ENCODE assay signal across 9 cellular contexts in genomic region chrX:1451251-1451675, GRCh38. TPM values are rescaled to one million over a fixed set of nuclear protein-coding genes. Genes with fewer than 3 reads are reported as not detected.
DNase-seq lines count a peak whose midpoint lies in the region; ATAC-seq and TF ChIP-seq lines count a peak whose summit lies in the region.
"Had no signal": no experiment of that assay in that cellular context is flagged by ENCODE, and none has a peak within 500 bp of the region (broad histone marks: within the 10 kb centered on the region; RNA-seq: fewer than 3 reads in every experiment).

No MANE protein-coding gene starts in this region.

- H2AFZ ChIP-seq in hepatocyte: no peak overlapping the region

- peak overlapping the region; percentile 73 to 89 for H3K4me3 Mint-ChIP-seq in stimulated activated naive B cell treated with anti-CD40 and anti-IgM and Interleukin-4, amounts not matched to agents 10 μg/mL and 1 μg/mL and 100 μg/mL, for 72 hours

- peak overlapping the region; percentile 83 for H3K27ac Mint-ChIP-seq in stimulated activated naive B cell treated with anti-CD40 and anti-IgM and Interleukin-4, amounts not matched to agents 10 μg/mL and 1 μg/mL and 100 μg/mL, for 72 hours

- TF ChIP-seq CTCF in WI38 (IDR thresholded peaks at IDR 0.05; ENCODE audit: low read depth, low read length) (no peak), hepatocyte (IDR thresholded peaks at IDR 0.05; ENCODE audit: poor library complexity) (no peak)

- H3K4me3 ChIP-seq in WI38 (ENCODE audit: low read depth, low read length) (peak overlapping the region; percentile 86), hepatocyte (no peak overlapping the region)

- peaks cover 40% of the 10 kb centered on the region for H3K79me2 ChIP-seq in hepatocyte

- no peaks in the 10 kb centered on the region for H3K4me1 ChIP-seq in hepatocyte (ENCODE audit: insufficient read depth)

- no peaks in the 10 kb centered on the region for H4K20me1 ChIP-seq in hepatocyte (ENCODE audit: insufficient read depth, poor library complexity, severe bottlenecking)

- no peak for ATAC-seq in stimulated activated naive B cell treated with anti-CD40 and anti-IgM and Interleukin-4, amounts not matched to agents 10 μg/mL and 1 μg/mL and 100 μg/mL, for 72 hours (replicated peaks)
- ATAC-seq in GM19328 (IDR thresholded peaks at IDR 0.05; ENCODE audit: unreplicated experiment) (no peak), HG03442 (IDR thresholded peaks at IDR 0.05; ENCODE audit: unreplicated experiment) (no peak)

- H3K36me3 Mint-ChIP-seq in stimulated activated naive B cell treated with anti-CD40 and anti-IgM and Interleukin-4, amounts not matched to agents 10 μg/mL and 1 μg/mL and 100 μg/mL, for 72 hours: peaks cover 36 to 38% of the 10 kb centered on the region in 2 donors

- peaks cover 21 to 32% of the 10 kb centered on the region in 2 donors for H3K9me3 Mint-ChIP-seq in stimulated activated naive B cell treated with anti-CD40 and anti-IgM and Interleukin-4, amounts not matched to agents 10 μg/mL and 1 μg/mL and 100 μg/mL, for 72 hours

- no peak overlapping the region for H3K27ac ChIP-seq in hepatocyte

- H3K4me1 Mint-ChIP-seq in stimulated activated naive B cell treated with anti-CD40 and anti-IgM and Interleukin-4, amounts not matched to agents 10 μg/mL and 1 μg/mL and 100 μg/mL, for 72 hours: peaks cover 49 to 75% of the 10 kb centered on the region in 2 donors

- H3K36me3 ChIP-seq in hepatocyte (replicated peaks; ENCODE audit: insufficient read depth, low read depth): no peaks in the 10 kb centered on the region

- peak overlapping the region; percentile 96 for H3K4me2 ChIP-seq in hepatocyte

- DNase-seq in activated effector memory CD4-positive, alpha-beta T cell treated with anti-CD3 and anti-CD28 coated beads, Interleukin-2, amount 50 U/mL, for 16 hours: peak; percentile 53
- DNase-seq in activated effector memory CD4-positive, alpha-beta T cell treated with Interleukin-2 at 50 U/mL for 16 hours: no peak
- DNase-seq in hepatocyte (ENCODE audit: low spot score) (no peak), globus pallidus (ENCODE audit: low spot score) (no peak)
- DNase-seq in stimulated activated naive B cell treated with anti-CD40 and anti-IgM and Interleukin-4, amounts not matched to agents 10 μg/mL and 1 μg/mL and 100 μg/mL, for 72 hours: no peak
- DNase-seq: cerebellar nuclear complex had no signal

- no peaks in the 10 kb centered on the region for H3K9me3 ChIP-seq in hepatocyte (ENCODE audit: low read depth)

- H3K27me3 Mint-ChIP-seq in stimulated activated naive B cell treated with anti-CD40 and anti-IgM and Interleukin-4, amounts not matched to agents 10 μg/mL and 1 μg/mL and 100 μg/mL, for 72 hours: no peaks in the 10 kb centered on the region

- 94% methylated on average over 2 of the region's 6 CpGs for WGBS in hepatocyte (ENCODE audit: low lambda C conversion rate, missing lambda C conversion rate)

- no peaks in the 10 kb centered on the region for H3K27me3 ChIP-seq in hepatocyte

- H3K9me2 ChIP-seq in hepatocyte (replicated peaks; ENCODE audit: insufficient read depth): no peaks in the 10 kb centered on the region

RNA-seq across cellular contexts. Expression of gene ASMTL, which starts 1.4 kb away (rescaled TPM):
- total RNA-seq in hepatocyte: 10.1 and 15.1 TPM in 2 replicates
- 26.7 and 31.0 TPM in 2 replicates for polyA plus RNA-seq in hepatocyte

RNA-seq across cellular contexts. Expression of gene SLC25A6, which starts 59.4 kb away (rescaled TPM):
- total RNA-seq in hepatocyte: 359 and 449 TPM in 2 replicates
- polyA plus RNA-seq in hepatocyte: 354 and 364 TPM in 2 replicates
